In the genomic region with DNA sequence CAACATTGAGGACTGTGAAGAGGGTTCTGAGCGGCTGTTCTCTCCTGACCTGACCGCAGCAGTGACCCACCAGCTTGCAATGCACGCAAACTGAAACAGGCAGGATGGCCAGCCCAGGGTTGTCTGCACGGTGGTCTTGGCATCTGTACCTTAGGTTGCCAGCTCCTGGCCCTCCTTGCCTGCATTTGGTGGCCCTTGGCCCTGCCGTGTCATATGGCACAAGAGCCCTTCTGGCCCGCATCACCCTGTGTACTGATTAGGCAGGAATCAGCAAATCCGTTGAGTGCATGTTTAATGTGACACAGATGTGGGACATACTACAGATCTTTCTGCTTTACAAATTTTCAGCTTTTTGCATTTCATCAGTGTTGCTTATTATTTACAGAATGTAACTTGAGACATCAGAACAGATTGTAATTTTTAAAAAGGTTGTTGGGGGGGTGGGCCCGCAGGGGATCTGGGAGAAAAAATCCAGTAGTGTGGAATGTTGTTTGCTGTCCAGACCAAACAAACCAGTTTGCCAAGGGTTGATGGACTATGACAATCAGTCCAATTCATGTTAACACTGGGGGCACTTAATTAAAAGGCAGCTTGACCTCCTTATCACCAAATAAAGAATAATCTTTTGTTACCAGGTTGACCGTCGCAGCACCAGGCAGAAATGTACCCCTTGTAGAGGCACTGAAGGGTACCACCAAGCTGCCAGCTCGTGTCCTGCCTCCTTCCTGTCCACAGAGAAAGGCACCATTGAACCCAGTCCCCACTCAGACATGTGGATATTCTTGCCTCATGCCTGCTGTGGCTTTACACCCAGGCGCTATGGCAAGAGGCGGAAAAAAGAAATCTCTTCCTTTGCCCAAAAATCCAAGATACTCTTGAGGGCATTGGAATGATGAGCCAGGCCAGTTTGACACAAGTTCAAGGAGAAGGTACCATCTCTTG, we compare ENCODE assay signal across 1 cellular context.
TF ChIP-seq lines count a peak whose summit lies in the region.

No MANE protein-coding gene starts in this region.

TF ChIP-seq in GM23338, 12 proteins besides CTCF, POLR2A, EP300 and RAD21 (continued from another document):
- TF ChIP-seq, protein P1, sequence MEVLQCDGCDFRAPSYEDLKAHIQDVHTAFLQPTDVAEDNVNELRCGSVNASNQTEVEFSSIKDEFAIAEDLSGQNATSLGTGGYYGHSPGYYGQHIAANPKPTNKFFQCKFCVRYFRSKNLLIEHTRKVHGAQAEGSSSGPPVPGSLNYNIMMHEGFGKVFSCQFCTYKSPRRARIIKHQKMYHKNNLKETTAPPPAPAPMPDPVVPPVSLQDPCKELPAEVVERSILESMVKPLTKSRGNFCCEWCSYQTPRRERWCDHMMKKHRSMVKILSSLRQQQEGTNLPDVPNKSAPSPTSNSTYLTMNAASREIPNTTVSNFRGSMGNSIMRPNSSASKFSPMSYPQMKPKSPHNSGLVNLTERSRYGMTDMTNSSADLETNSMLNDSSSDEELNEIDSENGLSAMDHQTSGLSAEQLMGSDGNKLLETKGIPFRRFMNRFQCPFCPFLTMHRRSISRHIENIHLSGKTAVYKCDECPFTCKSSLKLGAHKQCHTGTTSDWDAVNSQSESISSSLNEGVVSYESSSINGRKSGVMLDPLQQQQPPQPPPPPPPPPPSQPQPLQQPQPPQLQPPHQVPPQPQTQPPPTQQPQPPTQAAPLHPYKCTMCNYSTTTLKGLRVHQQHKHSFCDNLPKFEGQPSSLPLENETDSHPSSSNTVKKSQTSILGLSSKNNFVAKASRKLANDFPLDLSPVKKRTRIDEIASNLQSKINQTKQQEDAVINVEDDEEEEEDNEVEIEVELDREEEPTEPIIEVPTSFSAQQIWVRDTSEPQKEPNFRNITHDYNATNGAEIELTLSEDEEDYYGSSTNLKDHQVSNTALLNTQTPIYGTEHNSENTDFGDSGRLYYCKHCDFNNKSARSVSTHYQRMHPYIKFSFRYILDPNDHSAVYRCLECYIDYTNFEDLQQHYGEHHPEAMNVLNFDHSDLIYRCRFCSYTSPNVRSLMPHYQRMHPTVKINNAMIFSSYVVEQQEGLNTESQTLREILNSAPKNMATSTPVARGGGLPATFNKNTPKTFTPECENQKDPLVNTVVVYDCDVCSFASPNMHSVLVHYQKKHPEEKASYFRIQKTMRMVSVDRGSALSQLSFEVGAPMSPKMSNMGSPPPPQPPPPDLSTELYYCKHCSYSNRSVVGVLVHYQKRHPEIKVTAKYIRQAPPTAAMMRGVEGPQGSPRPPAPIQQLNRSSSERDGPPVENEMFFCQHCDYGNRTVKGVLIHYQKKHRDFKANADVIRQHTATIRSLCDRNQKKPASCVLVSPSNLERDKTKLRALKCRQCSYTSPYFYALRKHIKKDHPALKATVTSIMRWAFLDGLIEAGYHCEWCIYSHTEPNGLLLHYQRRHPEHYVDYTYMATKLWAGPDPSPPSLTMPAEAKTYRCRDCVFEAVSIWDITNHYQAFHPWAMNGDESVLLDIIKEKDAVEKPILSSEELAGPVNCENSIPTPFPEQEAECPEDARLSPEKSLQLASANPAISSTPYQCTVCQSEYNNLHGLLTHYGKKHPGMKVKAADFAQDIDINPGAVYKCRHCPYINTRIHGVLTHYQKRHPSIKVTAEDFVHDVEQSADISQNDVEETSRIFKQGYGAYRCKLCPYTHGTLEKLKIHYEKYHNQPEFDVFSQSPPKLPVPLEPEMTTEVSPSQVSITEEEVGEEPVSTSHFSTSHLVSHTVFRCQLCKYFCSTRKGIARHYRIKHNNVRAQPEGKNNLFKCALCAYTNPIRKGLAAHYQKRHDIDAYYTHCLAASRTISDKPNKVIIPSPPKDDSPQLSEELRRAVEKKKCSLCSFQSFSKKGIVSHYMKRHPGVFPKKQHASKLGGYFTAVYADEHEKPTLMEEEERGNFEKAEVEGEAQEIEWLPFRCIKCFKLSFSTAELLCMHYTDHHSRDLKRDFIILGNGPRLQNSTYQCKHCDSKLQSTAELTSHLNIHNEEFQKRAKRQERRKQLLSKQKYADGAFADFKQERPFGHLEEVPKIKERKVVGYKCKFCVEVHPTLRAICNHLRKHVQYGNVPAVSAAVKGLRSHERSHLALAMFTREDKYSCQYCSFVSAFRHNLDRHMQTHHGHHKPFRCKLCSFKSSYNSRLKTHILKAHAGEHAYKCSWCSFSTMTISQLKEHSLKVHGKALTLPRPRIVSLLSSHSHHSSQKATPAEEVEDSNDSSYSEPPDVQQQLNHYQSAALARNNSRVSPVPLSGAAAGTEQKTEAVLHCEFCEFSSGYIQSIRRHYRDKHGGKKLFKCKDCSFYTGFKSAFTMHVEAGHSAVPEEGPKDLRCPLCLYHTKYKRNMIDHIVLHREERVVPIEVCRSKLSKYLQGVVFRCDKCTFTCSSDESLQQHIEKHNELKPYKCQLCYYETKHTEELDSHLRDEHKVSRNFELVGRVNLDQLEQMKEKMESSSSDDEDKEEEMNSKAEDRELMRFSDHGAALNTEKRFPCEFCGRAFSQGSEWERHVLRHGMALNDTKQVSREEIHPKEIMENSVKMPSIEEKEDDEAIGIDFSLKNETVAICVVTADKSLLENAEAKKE (CRISPR knock-in tag; IDR thresholded peaks at IDR 0.05), result no peak
- TF ChIP-seq NANOG (IDR thresholded peaks at IDR 0.05; ENCODE audit: borderline replicate concordance), result no peak
- TF ChIP-seq ZNF331 (CRISPR knock-in tag; IDR thresholded peaks at IDR 0.05; ENCODE audit: low read depth), result no peak
- TF ChIP-seq STAT1 (IDR thresholded peaks at IDR 0.05; ENCODE audit: unreplicated experiment), result no peak
- TF ChIP-seq, protein P2, sequence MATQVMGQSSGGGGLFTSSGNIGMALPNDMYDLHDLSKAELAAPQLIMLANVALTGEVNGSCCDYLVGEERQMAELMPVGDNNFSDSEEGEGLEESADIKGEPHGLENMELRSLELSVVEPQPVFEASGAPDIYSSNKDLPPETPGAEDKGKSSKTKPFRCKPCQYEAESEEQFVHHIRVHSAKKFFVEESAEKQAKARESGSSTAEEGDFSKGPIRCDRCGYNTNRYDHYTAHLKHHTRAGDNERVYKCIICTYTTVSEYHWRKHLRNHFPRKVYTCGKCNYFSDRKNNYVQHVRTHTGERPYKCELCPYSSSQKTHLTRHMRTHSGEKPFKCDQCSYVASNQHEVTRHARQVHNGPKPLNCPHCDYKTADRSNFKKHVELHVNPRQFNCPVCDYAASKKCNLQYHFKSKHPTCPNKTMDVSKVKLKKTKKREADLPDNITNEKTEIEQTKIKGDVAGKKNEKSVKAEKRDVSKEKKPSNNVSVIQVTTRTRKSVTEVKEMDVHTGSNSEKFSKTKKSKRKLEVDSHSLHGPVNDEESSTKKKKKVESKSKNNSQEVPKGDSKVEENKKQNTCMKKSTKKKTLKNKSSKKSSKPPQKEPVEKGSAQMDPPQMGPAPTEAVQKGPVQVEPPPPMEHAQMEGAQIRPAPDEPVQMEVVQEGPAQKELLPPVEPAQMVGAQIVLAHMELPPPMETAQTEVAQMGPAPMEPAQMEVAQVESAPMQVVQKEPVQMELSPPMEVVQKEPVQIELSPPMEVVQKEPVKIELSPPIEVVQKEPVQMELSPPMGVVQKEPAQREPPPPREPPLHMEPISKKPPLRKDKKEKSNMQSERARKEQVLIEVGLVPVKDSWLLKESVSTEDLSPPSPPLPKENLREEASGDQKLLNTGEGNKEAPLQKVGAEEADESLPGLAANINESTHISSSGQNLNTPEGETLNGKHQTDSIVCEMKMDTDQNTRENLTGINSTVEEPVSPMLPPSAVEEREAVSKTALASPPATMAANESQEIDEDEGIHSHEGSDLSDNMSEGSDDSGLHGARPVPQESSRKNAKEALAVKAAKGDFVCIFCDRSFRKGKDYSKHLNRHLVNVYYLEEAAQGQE (IDR thresholded peaks at IDR 0.05; ENCODE audit: unreplicated experiment), result no peak
- TF ChIP-seq EZH2phosphoT487 (IDR thresholded peaks at IDR 0.05; ENCODE audit: unreplicated experiment), result no peak
- TF ChIP-seq ZNF114 (CRISPR knock-in tag; IDR thresholded peaks at IDR 0.05), result no peak
